ENCODE assay signal across 9 cellular contexts in the genomic region with DNA sequence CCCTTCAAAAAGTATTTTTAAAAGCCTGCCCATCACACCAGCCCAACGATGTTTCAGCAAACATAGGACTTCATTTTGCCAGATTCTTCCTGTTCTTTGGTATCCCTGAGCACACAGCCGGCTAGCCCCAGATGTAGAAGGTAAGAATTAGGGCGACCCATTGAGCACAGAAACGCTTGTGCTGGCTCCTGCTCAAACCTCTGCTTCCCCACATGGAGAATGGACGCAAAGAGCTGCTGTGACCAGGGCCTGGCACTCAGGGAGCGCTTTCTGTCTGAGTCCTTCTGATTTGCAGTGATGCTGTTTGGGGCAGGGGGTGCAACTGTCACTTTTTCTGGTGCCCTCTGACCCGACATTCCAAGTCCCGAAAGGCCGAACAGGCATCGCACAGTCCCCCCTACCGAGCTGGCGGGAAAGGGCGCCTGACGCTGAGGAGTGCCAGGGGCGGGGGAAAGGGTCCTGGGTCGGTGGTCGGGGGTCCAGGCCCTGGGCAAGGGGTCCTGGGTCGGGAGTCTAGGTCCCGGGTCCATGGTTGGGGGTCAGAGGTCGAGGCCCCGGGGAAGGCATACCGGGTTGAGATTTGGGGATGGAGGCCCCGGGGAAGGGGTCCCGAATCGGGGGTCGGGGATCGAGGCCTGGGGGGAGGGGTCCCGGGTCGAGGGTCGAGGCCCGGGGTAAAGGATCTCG. TPM values are rescaled to one million over a fixed set of nuclear protein-coding genes. Genes with fewer than 3 reads are reported as not detected.
DNase-seq lines count a peak whose midpoint lies in the region; ATAC-seq and TF ChIP-seq lines count a peak whose summit lies in the region.
"Had no signal": no experiment of that assay in that cellular context is flagged by ENCODE, and none has a peak within 500 bp of the region (broad histone marks: within the 10 kb centered on the region; RNA-seq: fewer than 3 reads in every experiment).

No MANE protein-coding gene starts in this region.

- H3K27me3 ChIP-seq in A673 (replicated peaks; ENCODE audit: insufficient read depth, low read depth, low read length, poor library complexity) (no peaks in the 10 kb centered on the region), duodenal mucosa (ENCODE audit: control insufficient read depth in 1 of 2, insufficient read depth in 2 of 2, low read length in 2 of 2) (no peaks in the 10 kb centered on the region)

- no peaks in the 10 kb centered on the region for H3K27me3 Mint-ChIP-seq in naive B cell

- no peaks in the 10 kb centered on the region for H3K9me3 Mint-ChIP-seq in naive B cell

- H3K4me3 Mint-ChIP-seq in naive B cell = peak overlapping the region; percentile 74 to 93 (median 86)

- H3K4me3 ChIP-seq in A673 (ENCODE audit: low read depth, low read length, poor library complexity, severe bottlenecking) (peak overlapping the region; percentile 96), LNCaP clone FGC (ENCODE audit: low read depth, low read length) (peak overlapping the region; percentile 90), duodenal mucosa (ENCODE audit: low read depth in 1 of 2, low read length in 2 of 2) (peak overlapping the region; percentile 80 to 91)

- intact Hi-C loops in A673 (cut with micrococcal nuclease; ENCODE audit: unreplicated experiment) = no loop called here

- TSS peak; percentile 54 for BruUV-seq in A673 (replicated peaks; lab: Mats Ljungman, UMichigan)

- no peak for TF ChIP-seq CTCF in A673 (conservative IDR thresholded peaks at IDR 0.05; ENCODE audit: low read depth, low read length)
- no peak for TF ChIP-seq CTCF in LNCaP clone FGC (IDR thresholded peaks at IDR 0.05; ENCODE audit: control insufficient read depth, extremely low read depth, insufficient read depth)

- POLR2A ChIA-PET in A673 (lab: Charles Lee; ENCODE audit: low non-redundant PET) = no interaction called here

- H3K27ac ChIP-seq in A673 (ENCODE audit: low read depth, low read length, poor library complexity, severe bottlenecking) = peak overlapping the region; percentile 85
- no peak overlapping the region for H3K27ac ChIP-seq in duodenal mucosa (ENCODE audit: low read depth, low read length)

- peaks cover 18% of the 10 kb centered on the region for H3K4me1 ChIP-seq in A673 (ENCODE audit: insufficient read depth, low read length, poor library complexity, severe bottlenecking)
- peaks cover 23 to 25% of the 10 kb centered on the region in 2 donors for H3K4me1 ChIP-seq in duodenal mucosa (ENCODE audit: control insufficient read depth in 1 of 2, insufficient read depth in 2 of 2, low read length in 2 of 2)

- peaks cover 0 to 5% of the 10 kb centered on the region in 2 donors for H3K36me3 Mint-ChIP-seq in naive B cell

- H3K36me3 ChIP-seq in A673 (ENCODE audit: insufficient read depth, low read length, poor library complexity, severe bottlenecking) (peaks cover 25% of the 10 kb centered on the region), duodenal mucosa (ENCODE audit: control insufficient read depth in 1 of 2, insufficient read depth in 2 of 2, low read length in 2 of 2) (peaks cover 9 to 25% of the 10 kb centered on the region in 2 donors)

- CTCF ChIA-PET in A673 (lab: Charles Lee) = interaction anchor here (0.6 kb wide), 2 partner anchors 14 to 15 kb away, joined by 3 to 6 read pairs; no protein-coding TSS in a partner anchor

- peak overlapping the region; percentile 94 to 95 for H3K9ac ChIP-seq in duodenal mucosa (ENCODE audit: low read depth in 1 of 2, low read length in 2 of 2)

- H3K4me1 Mint-ChIP-seq in naive B cell = peaks cover 16 to 34% (median 28%) of the 10 kb centered on the region in 3 donors

- no peak for DNase-seq in A673 (ENCODE audit: low spot score)
- DNase-seq in LNCaP clone FGC (ENCODE audit: low read depth) = no peak
- no peak for DNase-seq in naive B cell
- DNase-seq in effector CD8-positive, alpha-beta T cell (lab: John Stamatoyannopoulos, UW) = no peak
- no peak for DNase-seq in NCI-H2196 treated with DMSO at 0.1 percent for 48 hours (lab: John Stamatoyannopoulos, UW; ENCODE audit: unreplicated experiment)

- ATAC-seq in naive B cell (ENCODE audit: low read depth in 2 of 2) (no peak), GM19324 (IDR thresholded peaks at IDR 0.05; ENCODE audit: low FRiP score, unreplicated experiment) (no peak), HG03460 (IDR thresholded peaks at IDR 0.05; ENCODE audit: unreplicated experiment) (no peak)

- H3K9me3 ChIP-seq in A673 (ENCODE audit: low read depth, low read length, poor library complexity, severe bottlenecking) (no peaks in the 10 kb centered on the region), duodenal mucosa (ENCODE audit: control insufficient read depth in 1 of 2, low read length in 2 of 2) (no peaks in the 10 kb centered on the region)

- peak overlapping the region in 5 of 6 donors; percentile 84 to 92 (median 90) for H3K27ac Mint-ChIP-seq in naive B cell

RNA-seq across cellular contexts. Expression of a gene that starts 0.9 kb away (rescaled TPM):
- 104 and 110 TPM in 2 replicates for total RNA-seq in A673 (2021)
- polyA plus RNA-seq in naive B cell (ENCODE audit: low read depth in 6 of 6) = 10 to 100 TPM; 63.0 to 91.4 (median 73.5) TPM

RNA-seq across cellular contexts. Expression of a gene that starts 1.1 kb away (rescaled TPM):
- 39.1 and 46.7 TPM in 2 replicates for total RNA-seq in A673 (2021)
- polyA plus RNA-seq in naive B cell (ENCODE audit: low read depth in 6 of 6) = 1 to 10 TPM in 5 of 6 donors, not detected in 1; 1.5 to 3.2 (median 2.5) TPM

RNA-seq across cellular contexts. Expression of a gene that starts 29.9 kb away (rescaled TPM):
- total RNA-seq in A673 (2021) = 98.0 and 104 TPM in 2 replicates
- polyA plus RNA-seq in naive B cell (ENCODE audit: low read depth in 6 of 6) = 10 to 100 TPM; 16.7 to 27.7 (median 19.6) TPM

RNA-seq across cellular contexts. Expression of a gene that starts 43.1 kb away (rescaled TPM):
- 0.49 and 0.52 TPM in 2 replicates for total RNA-seq in A673 (2021)
- polyA plus RNA-seq in naive B cell (ENCODE audit: low read depth in 6 of 6) = not detected
- total RNA-seq: HT1080 had no signal

RNA-seq across cellular contexts. Expression of a gene that starts 44.9 kb away (rescaled TPM):
- total RNA-seq in A673 (2021) = 15.8 and 19.1 TPM in 2 replicates
- 10 to 100 TPM in 1 of 6 donors, 1 to 10 TPM in 5; 5.9 to 18.8 (median 8.6) TPM for polyA plus RNA-seq in naive B cell (ENCODE audit: low read depth in 6 of 6)
